Comparison of ENCODE assay signal across 10 cellular contexts in genomic region chr3:192879346-192880031, GRCh38. TPM values are rescaled to one million over a fixed set of nuclear protein-coding genes. Genes with fewer than 3 reads are reported as not detected.
DNase-seq lines count a peak whose midpoint lies in the region; ATAC-seq, FAIRE-seq and TF ChIP-seq lines count a peak whose summit lies in the region.
"Had no signal": no experiment of that assay in that cellular context is flagged by ENCODE, and none has a peak within 500 bp of the region (broad histone marks: within the 10 kb centered on the region; RNA-seq: fewer than 3 reads in every experiment).

No MANE protein-coding gene starts in this region.

- peaks cover 0 to 3% (median 0%) of the 10 kb centered on the region in 3 donors for H3K4me1 ChIP-seq in pancreas

- H3K4me1 Mint-ChIP-seq in stimulated activated effector memory CD8-positive, alpha-beta T cell treated with anti-CD3 and anti-CD28 coated beads, Interleukin-12 subunit alpha, Interleukin-12 subunit beta, amount 100 ng/mL, for 72 hours = peaks cover 10% of the 10 kb centered on the region
- H3K4me1 Mint-ChIP-seq: activated naive CD4-positive, alpha-beta T cell treated with anti-CD3 and anti-CD28 coated beads, Interleukin-2, amount 50 U/mL, for 24 hours had no signal

- H3K9me3 Mint-ChIP-seq in stimulated activated effector memory CD8-positive, alpha-beta T cell treated with anti-CD3 and anti-CD28 coated beads, Interleukin-12 subunit alpha, Interleukin-12 subunit beta, amount 100 ng/mL, for 72 hours = no peaks in the 10 kb centered on the region
- H3K9me3 Mint-ChIP-seq: activated naive CD4-positive, alpha-beta T cell treated with anti-CD3 and anti-CD28 coated beads, Interleukin-2, amount 50 U/mL, for 24 hours; T-helper 1 cell treated with Interleukin-12 subunit alpha and Interleukin-12 subunit beta and Interleukin-4 antibody, amounts not matched to agents 30 μg/mL and 1 μg/mL, for 36 hours had no signal

- H3K4me3 Mint-ChIP-seq in stimulated activated effector memory CD8-positive, alpha-beta T cell treated with anti-CD3 and anti-CD28 coated beads, Interleukin-12 subunit alpha, Interleukin-12 subunit beta, amount 100 ng/mL, for 72 hours = no peak overlapping the region
- H3K4me3 Mint-ChIP-seq: activated naive CD4-positive, alpha-beta T cell treated with anti-CD3 and anti-CD28 coated beads, Interleukin-2, amount 50 U/mL, for 24 hours; T-helper 1 cell treated with Interleukin-12 subunit alpha and Interleukin-12 subunit beta and Interleukin-4 antibody, amounts not matched to agents 30 μg/mL and 1 μg/mL, for 36 hours had no signal

- DNase-seq in GOT3 (lab: John Stamatoyannopoulos, UW) = peak; percentile 21
- peak; percentile 99 for DNase-seq in RPMI7951 (ENCODE audit: low read depth)
- DNase-seq in fibroblast of mammary gland (ENCODE audit: low read depth) = peak; percentile 87
- peak in 1 of 6 donors; percentile 15 for DNase-seq in pancreas
- DNase-seq in NOMO-1 treated with dmso at 0.1 percent for 144 hours (lab: John Stamatoyannopoulos, UW; ENCODE audit: unreplicated experiment) = no peak
- DNase-seq in ureter (ENCODE audit: low spot score) = no peak
- DNase-seq in stimulated activated effector memory CD8-positive, alpha-beta T cell treated with anti-CD3 and anti-CD28 coated beads, Interleukin-12 subunit alpha, Interleukin-12 subunit beta, amount 100 ng/mL, for 72 hours (ENCODE audit: low spot score in 2 of 2) = no peak
- no peak for DNase-seq in stimulated activated CD4-positive, alpha-beta T cell treated with anti-CD3 and anti-CD28 coated beads, Interleukin-15, amount 100 ng/mL, for 24 hours

- no peak overlapping the region for H3K27ac Mint-ChIP-seq in stimulated activated effector memory CD8-positive, alpha-beta T cell treated with anti-CD3 and anti-CD28 coated beads, Interleukin-12 subunit alpha, Interleukin-12 subunit beta, amount 100 ng/mL, for 72 hours
- H3K27ac Mint-ChIP-seq: activated naive CD4-positive, alpha-beta T cell treated with anti-CD3 and anti-CD28 coated beads, Interleukin-2, amount 50 U/mL, for 24 hours; T-helper 1 cell treated with Interleukin-12 subunit alpha and Interleukin-12 subunit beta and Interleukin-4 antibody, amounts not matched to agents 30 μg/mL and 1 μg/mL, for 36 hours had no signal

- no peaks in the 10 kb centered on the region for H3K27me3 ChIP-seq in pancreas

- no peaks in the 10 kb centered on the region for H3K36me3 ChIP-seq in pancreas

- intact Hi-C loops in pancreas (cut with DNase I) = no loop called here

- no peak for FAIRE-seq in pancreas (lab: Jason Lieb, UNC)

- H3K4me3 ChIP-seq in fibroblast of mammary gland (ENCODE audit: control insufficient read depth, low read depth, low read length) = no peak overlapping the region
- no peak overlapping the region for H3K4me3 ChIP-seq in pancreas

- H3K27ac ChIP-seq in pancreas = no peak overlapping the region

- WGBS in pancreas, 2 donors = 63 to 70% methylated on average over 8 of the region's 8 CpGs

- ATAC-seq in pancreas = peak; percentile 38 to 74 (median 68)
- ATAC-seq in stimulated activated effector memory CD8-positive, alpha-beta T cell treated with anti-CD3 and anti-CD28 coated beads, Interleukin-12 subunit alpha, Interleukin-12 subunit beta, amount 100 ng/mL, for 72 hours = no peak

- TF ChIP-seq CTCF in fibroblast of mammary gland (conservative IDR thresholded peaks at IDR 0.05; ENCODE audit: control insufficient read depth, insufficient read depth, low read depth, low read length) (no peak), pancreas (IDR thresholded peaks at IDR 0.05) (no peak)

- no peaks in the 10 kb centered on the region for H3K36me3 Mint-ChIP-seq in stimulated activated effector memory CD8-positive, alpha-beta T cell treated with anti-CD3 and anti-CD28 coated beads, Interleukin-12 subunit alpha, Interleukin-12 subunit beta, amount 100 ng/mL, for 72 hours
- H3K36me3 Mint-ChIP-seq: activated naive CD4-positive, alpha-beta T cell treated with anti-CD3 and anti-CD28 coated beads, Interleukin-2, amount 50 U/mL, for 24 hours had no signal

- no peaks in the 10 kb centered on the region for H3K9me3 ChIP-seq in pancreas

RNA-seq across cellular contexts. Expression of gene MB21D2, which starts 38.2 kb away (rescaled TPM):
- total RNA-seq in RPMI7951 (2014; rRNA removed; shearing (Covaris generic)) = 8.8 and 8.9 TPM in 2 replicates
- total RNA-seq in pancreas (1 to 10 TPM in 3 of 6 donors, under 1 TPM in 3; 0.37 to 2.3 (median 0.94) TPM), ureter (8.7 TPM)
- polyA plus RNA-seq in pancreas = 1 to 10 TPM in 1 of 2 donors, under 1 TPM in 1; 0.53 to 1.7 TPM

Comparison
In these comparisons a context has a peak if more than half of its experiments do, and no peak if none do; other contexts are left out.
1. DNase-seq: peak in GOT3 (single experiment), RPMI7951 (single experiment) and fibroblast of mammary gland (single experiment); none in NOMO-1 treated with dmso at 0.1 percent for 144 hours (single experiment), ureter (single experiment), stimulated activated effector memory CD8-positive, alpha-beta T cell treated with anti-CD3 and anti-CD28 coated beads, Interleukin-12 subunit alpha, Interleukin-12 subunit beta, amount 100 ng/mL, for 72 hours (0 of 2) and stimulated activated CD4-positive, alpha-beta T cell treated with anti-CD3 and anti-CD28 coated beads, Interleukin-15, amount 100 ng/mL, for 24 hours (single experiment).